In genomic region chr13:102965802-102966201, GRCh38 we compare ENCODE assay signal across 25 cellular contexts.
A peak's percentile ranks its signal among the peaks of the same experiment; 100 is the strongest.
DNase-seq lines count a peak whose midpoint lies in the region; ATAC-seq, FAIRE-seq and TF ChIP-seq lines count a peak whose summit lies in the region.
"Had no signal": no experiment of that assay in that cellular context is flagged by ENCODE, and none has a peak within 500 bp of the region (broad histone marks: within the 10 kb centered on the region; RNA-seq: fewer than 3 reads in every experiment).

No MANE protein-coding gene starts in this region.

- H3K79me2 ChIP-seq in keratinocyte (ENCODE audit: control insufficient read depth, insufficient read depth, low read length) = no peaks in the 10 kb centered on the region

- H3K4me2 ChIP-seq in keratinocyte (ENCODE audit: control insufficient read depth, extremely low read depth, insufficient read depth, low read depth, low read length) = peak overlapping the region; percentile 2
- H3K4me2 ChIP-seq: GM23338 had no signal

- H3K27me3 ChIP-seq in bronchial epithelial cell (ENCODE audit: control insufficient read depth, insufficient read depth, low read length) (no peaks in the 10 kb centered on the region), keratinocyte (ENCODE audit: control insufficient read depth, extremely low read depth, insufficient read depth, low read length) (no peaks in the 10 kb centered on the region), psoas muscle (ENCODE audit: insufficient read depth in 3 of 3, low read length in 2 of 3) (peaks cover 0 to 5% (median 0%) of the 10 kb centered on the region in 3 donors)

- peak overlapping the region; percentile 72 for H2AFZ ChIP-seq in keratinocyte (ENCODE audit: control insufficient read depth, low read length)
- H2AFZ ChIP-seq: GM23338 had no signal

- H3K36me3 ChIP-seq in bronchial epithelial cell (ENCODE audit: control insufficient read depth, insufficient read depth, low read length) (no peaks in the 10 kb centered on the region), keratinocyte (ENCODE audit: control insufficient read depth in 2 of 2, extremely low read depth in 1 of 2, insufficient read depth in 2 of 2, low read length in 2 of 2) (no peaks in the 10 kb centered on the region), psoas muscle (ENCODE audit: insufficient read depth in 1 of 2, low read depth in 1 of 2) (no peaks in the 10 kb centered on the region)
- H3K36me3 ChIP-seq: BE2C had no signal

- peak; percentile 15 for FAIRE-seq in GM18507 (lab: Jason Lieb, UNC)
- no peak for FAIRE-seq in bronchial epithelial cell (lab: Jason Lieb, UNC)
- peak; percentile 67 for FAIRE-seq in keratinocyte (lab: Jason Lieb, UNC)

- H3K4me3 ChIP-seq in bronchial epithelial cell (ENCODE audit: low read depth, low read length) (no peak overlapping the region), keratinocyte (ENCODE audit: control insufficient read depth in 2 of 3, extremely low read depth in 1 of 3, insufficient read depth in 2 of 3, low read depth in 1 of 3, low read length in 3 of 3) (no peak overlapping the region), psoas muscle (no peak overlapping the region)
- H3K4me3 ChIP-seq: GM23338 had no signal

- no peaks in the 10 kb centered on the region for H3K9me3 Mint-ChIP-seq in naive thymus-derived CD8-positive, alpha-beta T cell
- H3K9me3 Mint-ChIP-seq: CD8-positive, alpha-beta memory T cell; GM23338; H9; T-helper 1 cell treated with Interleukin-12 subunit alpha and Interleukin-12 subunit beta and Interleukin-4 antibody, amounts not matched to agents 30 μg/mL and 1 μg/mL, for 36 hours had no signal

- DNase-seq in GM18507 (ENCODE audit: extremely low spot score, insufficient read length, low read depth) = no peak
- DNase-seq in bronchial epithelial cell (ENCODE audit: low read depth) = peak; percentile 72
- no peak for DNase-seq in keratinocyte (ENCODE audit: low read depth, low spot score)
- no peak for DNase-seq in naive thymus-derived CD8-positive, alpha-beta T cell
- no peak for DNase-seq in psoas muscle
- no peak for DNase-seq in SIG-M5 treated with dmso at 0.1 percent for 504 hours (lab: John Stamatoyannopoulos, UW; ENCODE audit: unreplicated experiment)
- DNase-seq: BE2C; CD8-positive, alpha-beta memory T cell; DMS 273 treated with DMSO at 0.1 percent for 48 hours; DMS79; EL; GDM1; H9; IMR-90; KG1; MM.1S; NCI-H2029; NCI-H446 treated with DMSO at 0.1 percent for 48 hours; NCI-H526; RPMI8226; SHP77 had no signal

- H3K4me3 Mint-ChIP-seq in naive thymus-derived CD8-positive, alpha-beta T cell = no peak overlapping the region
- H3K4me3 Mint-ChIP-seq: CD14-positive monocyte; CD8-positive, alpha-beta memory T cell; GM23338; H9; T-helper 1 cell treated with Interleukin-12 subunit alpha and Interleukin-12 subunit beta and Interleukin-4 antibody, amounts not matched to agents 30 μg/mL and 1 μg/mL, for 36 hours had no signal

- POLR2A ChIA-PET in naive thymus-derived CD8-positive, alpha-beta T cell (lab: Charles Lee) = no interaction called here

- no peaks in the 10 kb centered on the region for H3K36me3 Mint-ChIP-seq in naive thymus-derived CD8-positive, alpha-beta T cell
- H3K36me3 Mint-ChIP-seq: CD14-positive monocyte; CD8-positive, alpha-beta memory T cell had no signal

- TF ChIP-seq CTCF in bronchial epithelial cell (IDR thresholded peaks at IDR 0.05; ENCODE audit: insufficient read depth, low read length, severe bottlenecking) (no peak), keratinocyte (optimal IDR thresholded peaks at IDR 0.05 in 1 of 3, IDR thresholded peaks at IDR 0.05 in 1 of 3, conservative IDR thresholded peaks at IDR 0.05 in 1 of 3; ENCODE audit: extremely low read depth in 1 of 3, insufficient read depth in 2 of 3, low read length in 3 of 3) (no peak), psoas muscle (IDR thresholded peaks at IDR 0.05) (no peak)

- H3K4me1 ChIP-seq in keratinocyte (ENCODE audit: control insufficient read depth, extremely low read depth, insufficient read depth, low read length) (peaks cover 15% of the 10 kb centered on the region), psoas muscle (no peaks in the 10 kb centered on the region)
- H3K4me1 ChIP-seq: BE2C had no signal

- H3K27ac ChIP-seq in keratinocyte (ENCODE audit: control insufficient read depth, insufficient read depth, low read length) (no peak overlapping the region), psoas muscle (no peak overlapping the region)

- intact Hi-C loops in psoas muscle (cut with DNase I) = no loop called here

- no peak overlapping the region for H3K9ac ChIP-seq in keratinocyte (ENCODE audit: control insufficient read depth, extremely low read depth, insufficient read depth, low read length)

- H3K9me3 ChIP-seq in keratinocyte (ENCODE audit: control insufficient read depth, low read depth, low read length) (no peaks in the 10 kb centered on the region), psoas muscle (no peaks in the 10 kb centered on the region)
- H3K9me3 ChIP-seq: BE2C had no signal

- peaks cover 0 to 4% (median 0%) of the 10 kb centered on the region in 4 donors for H3K4me1 Mint-ChIP-seq in naive thymus-derived CD8-positive, alpha-beta T cell
- H3K4me1 Mint-ChIP-seq: CD14-positive monocyte; CD8-positive, alpha-beta memory T cell; GM23338 had no signal

- H3K9me1 ChIP-seq in keratinocyte (ENCODE audit: control insufficient read depth, extremely low read depth, insufficient read depth, low read length) = no peaks in the 10 kb centered on the region

- H3K27me3 Mint-ChIP-seq in naive thymus-derived CD8-positive, alpha-beta T cell = peaks cover 0 to 28% (median 8%) of the 10 kb centered on the region in 5 donors

- ATAC-seq in HG02870 (IDR thresholded peaks at IDR 0.05; ENCODE audit: unreplicated experiment) (peak; percentile 36), psoas muscle (no peak)
- ATAC-seq in naive thymus-derived CD8-positive, alpha-beta T cell = no peak
- ATAC-seq: GM23338 had no signal

- H3K27ac Mint-ChIP-seq in naive thymus-derived CD8-positive, alpha-beta T cell = no peak overlapping the region
- H3K27ac Mint-ChIP-seq: CD14-positive monocyte; CD8-positive, alpha-beta memory T cell; GM23338; H9; T-helper 1 cell treated with Interleukin-12 subunit alpha and Interleukin-12 subunit beta and Interleukin-4 antibody, amounts not matched to agents 30 μg/mL and 1 μg/mL, for 36 hours had no signal

- dilution Hi-C loops in keratinocyte (cut with MboI; ENCODE audit: extremely low pct_ligation_motif_present, low sequenced_read_pairs) = no loop called here

- no peaks in the 10 kb centered on the region for H4K20me1 ChIP-seq in keratinocyte (ENCODE audit: control insufficient read depth, extremely low read depth, insufficient read depth, low read length)

- 48 to 58% (median 53%) methylated on average over 2 of the region's 2 CpGs for WGBS in psoas muscle, 3 donors
